Comparison of ENCODE assay signal across 8 cellular contexts in the genomic region with DNA sequence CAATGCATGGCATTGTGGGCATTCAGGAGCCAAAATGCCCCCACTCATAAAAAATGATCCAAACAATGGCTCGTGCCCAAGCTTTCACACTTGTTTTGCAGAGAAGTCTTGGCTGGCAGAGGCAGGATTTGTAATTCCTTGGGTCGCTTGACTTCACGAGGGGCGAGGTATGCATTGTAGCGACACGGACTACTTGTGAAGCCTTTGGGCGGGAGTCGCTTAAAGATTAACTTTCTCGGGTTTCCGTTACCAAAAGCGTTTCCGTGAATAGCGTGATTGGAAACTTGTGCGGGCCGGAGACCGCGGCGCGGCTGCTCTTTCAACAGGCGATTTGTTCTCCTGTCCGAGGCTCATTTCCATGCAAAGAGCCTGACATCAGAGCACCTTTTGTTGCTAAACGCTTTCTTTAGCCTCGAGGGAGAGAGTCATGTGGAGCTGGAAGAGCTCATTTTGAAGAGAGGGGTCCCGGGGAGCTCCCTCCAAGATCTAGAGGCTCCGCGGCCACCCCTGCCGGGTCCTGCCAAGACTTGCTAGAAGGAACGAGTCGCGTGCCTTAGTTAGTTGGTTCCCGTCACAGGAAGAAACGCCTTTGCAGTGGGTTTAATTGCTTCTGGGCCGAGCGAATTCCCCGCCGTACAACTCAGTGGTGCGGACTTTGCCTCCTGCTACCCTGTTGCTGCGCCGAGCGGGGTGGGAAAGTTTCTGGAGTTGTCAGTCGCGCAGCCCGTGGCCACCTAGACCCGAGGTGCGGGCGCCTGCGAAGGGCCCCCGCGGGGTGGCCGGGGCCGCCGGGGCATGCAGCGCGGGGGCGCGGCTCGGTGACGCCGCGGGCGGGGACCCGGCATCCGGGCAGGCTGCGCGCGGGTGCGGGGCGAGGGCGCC. TPM values are rescaled to one million over a fixed set of nuclear protein-coding genes. Genes with fewer than 3 reads are reported as not detected.
DNase-seq lines count a peak whose midpoint lies in the region; ATAC-seq lines count a peak whose summit lies in the region.

TSS of gene SASH1 (plus strand) at position 693 of the 882 bp plus-strand sequence. CDS start 230 bp downstream, outside the sequence.

- H3K4me3 ChIP-seq in mucosa of stomach (ENCODE audit: low read length) (peak within 1 kb of the TSS; percentile 66), thymus (ENCODE audit: low read length) (peak within 1 kb of the TSS; percentile 38)

- peak; percentile 65 for ATAC-seq in HG02973 (IDR thresholded peaks at IDR 0.05; ENCODE audit: unreplicated experiment)

- H3K4me1 Mint-ChIP-seq in activated T-helper 1 cell treated with anti-CD3 and anti-CD28 coated beads, Interleukin-12 subunit alpha, Interleukin-12 subunit beta, Interleukin-2, Interleukin-4 antibody, amounts not matched to agents 30 ng/mL and 10 ng/mL and 1 ng/mL, durations not matched to agents 14 hours and 24 hours and 36 hours (ENCODE audit: low read depth): peaks cover 8% of the 10 kb centered on the region

- H3K27me3 Mint-ChIP-seq in activated T-helper 1 cell treated with anti-CD3 and anti-CD28 coated beads, Interleukin-12 subunit alpha, Interleukin-12 subunit beta, Interleukin-2, Interleukin-4 antibody, amounts not matched to agents 30 ng/mL and 10 ng/mL and 1 ng/mL, durations not matched to agents 14 hours and 24 hours and 36 hours (ENCODE audit: insufficient read depth): peaks cover 59% of the 10 kb centered on the region

- H3K9ac ChIP-seq in mucosa of stomach (ENCODE audit: low read length): peak within 1 kb of the TSS; percentile 78

- intact Hi-C loops in activated T-helper 1 cell treated with anti-CD3 and anti-CD28 coated beads, Interleukin-12 subunit alpha, Interleukin-12 subunit beta, Interleukin-2, Interleukin-4 antibody, amounts not matched to agents 30 ng/mL and 10 ng/mL and 1 ng/mL, durations not matched to agents 14 hours and 24 hours and 36 hours (cut with micrococcal nuclease): loop anchor here (1.0 to 5.0 kb wide), 2 partner anchors 99 to 120 kb away; no protein-coding TSS in a partner anchor

- 2% methylated on average over 69 of the region's 69 CpGs for WGBS in thymus

- H3K27me3 ChIP-seq in mucosa of stomach (ENCODE audit: control insufficient read depth, insufficient read depth, low read length) (no peaks in the 10 kb centered on the region), thymus (ENCODE audit: control insufficient read depth, insufficient read depth) (peaks cover 31% of the 10 kb centered on the region)

- DNase-seq in activated naive CD4-positive, alpha-beta T cell treated with Interleukin-2 at 50 U/mL for 16 hours: peak; percentile 10
- no peak for DNase-seq in activated naive CD4-positive, alpha-beta T cell (lab: John Stamatoyannopoulos, UW)
- DNase-seq in NCI-H2227 (lab: John Stamatoyannopoulos, UW; ENCODE audit: unreplicated experiment) (peak; percentile 56), fibroblast of peridontal ligament (ENCODE audit: extremely low read depth) (peak; percentile 81)
- no peak for DNase-seq in activated T-helper 1 cell treated with anti-CD3 and anti-CD28 coated beads, Interleukin-12 subunit alpha, Interleukin-12 subunit beta, Interleukin-2, Interleukin-4 antibody, amounts not matched to agents 30 ng/mL and 10 ng/mL and 1 ng/mL, durations not matched to agents 14 hours and 24 hours and 36 hours (ENCODE audit: low spot score)

- H3K27ac Mint-ChIP-seq in activated T-helper 1 cell treated with anti-CD3 and anti-CD28 coated beads, Interleukin-12 subunit alpha, Interleukin-12 subunit beta, Interleukin-2, Interleukin-4 antibody, amounts not matched to agents 30 ng/mL and 10 ng/mL and 1 ng/mL, durations not matched to agents 14 hours and 24 hours and 36 hours: peak within 1 kb of the TSS; percentile 63

- no peaks in the 10 kb centered on the region for H3K9me3 Mint-ChIP-seq in activated T-helper 1 cell treated with anti-CD3 and anti-CD28 coated beads, Interleukin-12 subunit alpha, Interleukin-12 subunit beta, Interleukin-2, Interleukin-4 antibody, amounts not matched to agents 30 ng/mL and 10 ng/mL and 1 ng/mL, durations not matched to agents 14 hours and 24 hours and 36 hours

- H3K9me3 ChIP-seq in mucosa of stomach (ENCODE audit: control insufficient read depth, low read length) (no peaks in the 10 kb centered on the region), thymus (ENCODE audit: control insufficient read depth) (no peaks in the 10 kb centered on the region)

- H3K36me3 ChIP-seq in mucosa of stomach (ENCODE audit: control insufficient read depth, insufficient read depth, low read length) (no peaks in the 10 kb centered on the region), thymus (ENCODE audit: control insufficient read depth, insufficient read depth) (no peaks in the 10 kb centered on the region)

- peak within 1 kb of the TSS; percentile 83 for H3K4me3 Mint-ChIP-seq in activated T-helper 1 cell treated with anti-CD3 and anti-CD28 coated beads, Interleukin-12 subunit alpha, Interleukin-12 subunit beta, Interleukin-2, Interleukin-4 antibody, amounts not matched to agents 30 ng/mL and 10 ng/mL and 1 ng/mL, durations not matched to agents 14 hours and 24 hours and 36 hours

- H3K36me3 Mint-ChIP-seq in activated T-helper 1 cell treated with anti-CD3 and anti-CD28 coated beads, Interleukin-12 subunit alpha, Interleukin-12 subunit beta, Interleukin-2, Interleukin-4 antibody, amounts not matched to agents 30 ng/mL and 10 ng/mL and 1 ng/mL, durations not matched to agents 14 hours and 24 hours and 36 hours (ENCODE audit: low read depth): peaks cover 2% of the 10 kb centered on the region

- peaks cover 17% of the 10 kb centered on the region for H3K4me1 ChIP-seq in mucosa of stomach (ENCODE audit: control insufficient read depth, insufficient read depth, low read length)
- H3K4me1 ChIP-seq in thymus (ENCODE audit: control insufficient read depth, insufficient read depth, low read length): no peaks in the 10 kb centered on the region

- H3K27ac ChIP-seq in thymus (ENCODE audit: low read depth): peak within 1 kb of the TSS; percentile 54

RNA-seq across cellular contexts. Expression of gene SASH1, which starts in this region (rescaled TPM):
- total RNA-seq in activated T-helper 1 cell treated with anti-CD3 and anti-CD28 coated beads, Interleukin-12 subunit alpha, Interleukin-12 subunit beta, Interleukin-2, Interleukin-4 antibody, amounts not matched to agents 30 ng/mL and 10 ng/mL and 1 ng/mL, durations not matched to agents 14 hours and 24 hours and 36 hours: 0.86 and 1.4 TPM in 2 replicates
- polyA plus RNA-seq in thymus: 7.0 TPM

Comparison
In these comparisons a context has a peak if more than half of its experiments do, and no peak if none do; other contexts are left out.
1. DNase-seq: peak in activated naive CD4-positive, alpha-beta T cell treated with Interleukin-2 at 50 U/mL for 16 hours (single experiment), NCI-H2227 (single experiment) and fibroblast of peridontal ligament (single experiment); none in activated naive CD4-positive, alpha-beta T cell (0 of 4) and activated T-helper 1 cell treated with anti-CD3 and anti-CD28 coated beads, Interleukin-12 subunit alpha, Interleukin-12 subunit beta, Interleukin-2, Interleukin-4 antibody, amounts not matched to agents 30 ng/mL and 10 ng/mL and 1 ng/mL, durations not matched to agents 14 hours and 24 hours and 36 hours (single experiment).